ENCODE assay signal across 26 cellular contexts in the genomic region with DNA sequence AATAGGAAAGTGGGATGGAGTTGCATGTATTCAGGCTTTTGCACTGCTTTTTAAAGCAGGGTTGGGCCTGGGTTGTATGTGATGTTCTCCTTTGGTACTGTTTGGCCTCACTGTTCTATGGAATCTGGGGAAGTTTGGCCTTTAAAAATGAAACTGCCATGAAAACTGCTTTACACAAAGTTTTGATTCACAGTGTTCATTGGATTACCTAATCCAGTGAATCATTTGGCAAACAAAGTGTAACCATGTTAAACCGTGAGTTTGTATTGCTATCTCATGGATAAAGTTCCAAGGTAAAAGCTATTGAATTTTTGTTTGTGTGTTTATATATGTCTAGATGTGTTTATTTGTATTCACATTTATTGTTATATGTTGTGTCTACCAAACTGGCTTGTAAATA.
"Had no signal": no experiment of that assay in that cellular context is flagged by ENCODE, and none has a peak within 500 bp of the region (broad histone marks: within the 10 kb centered on the region; RNA-seq: fewer than 3 reads in every experiment).

No MANE protein-coding gene starts in this region.

- H3K4me3 ChIP-seq: body of pancreas, PC-9 had no signal

- DNase-seq: activated CD4-positive, alpha-beta T cell treated with anti-CD3 and anti-CD28 coated beads for 1 hour; activated CD4-positive, alpha-beta T cell treated with anti-CD3 and anti-CD28 coated beads for 48 hours; activated CD4-positive, alpha-beta T cell treated with anti-CD3 and anti-CD28 coated beads, Interleukin-2, amount 50 U/mL, for 48 hours; activated CD4-positive, CD25-positive, alpha-beta regulatory T cell; activated CD8-positive, alpha-beta T cell treated with anti-CD3 and anti-CD28 coated beads, Interleukin-2, amount 10 ng/mL, durations not matched to agents 7 days and 5 days; activated gamma-delta T cell; activated naive CD4-positive, alpha-beta T cell treated with Interleukin-2 at 50 U/mL for 16 hours; activated naive CD8-positive, alpha-beta T cell treated with anti-CD3 and anti-CD28 coated beads, Interleukin-2, amount 10 ng/mL, durations not matched to agents 7 days and 5 days; activated T-cell treated with anti-CD3 and anti-CD28 coated beads, Interleukin-2, amount 50 U/mL, for 24 hours; body of pancreas; central memory CD4-positive, alpha-beta T cell; MM.1S; MV-4-11; NCI-H1092; NCI-H1436 treated with DMSO at 0.1 percent for 48 hours; NCI-H1694 treated with DMSO at 0.1 percent for 48 hours; NCI-H2029; NCI-H345; NCI-H510A; NCI-H526; NCI-H748 treated with DMSO at 0.1 percent for 48 hours; NK-92 treated with Interleukin-12 subunit alpha and Interleukin-12 subunit beta, amount 100 ng/mL, for 24 hours; PC-9; Right ventricle myocardium superior; T1000; WERI-Rb-1 had no signal

- ATAC-seq: activated CD8-positive, alpha-beta T cell treated with anti-CD3 and anti-CD28 coated beads, Interleukin-2, amount 10 ng/mL, durations not matched to agents 7 days and 5 days; body of pancreas had no signal

- H3K4me1 ChIP-seq: body of pancreas had no signal

- H3K9me3 ChIP-seq: body of pancreas had no signal

- H3K27ac ChIP-seq: body of pancreas, PC-9, WERI-Rb-1 had no signal

- H3K36me3 ChIP-seq: WERI-Rb-1 had no signal

- H3K27me3 ChIP-seq: body of pancreas had no signal
